Comparison of ENCODE assay signal across 27 cellular contexts in genomic region chr5:136309376-136309775, GRCh38. TPM values are rescaled to one million over a fixed set of nuclear protein-coding genes. Genes with fewer than 3 reads are reported as not detected.
"Had no signal": no experiment of that assay in that cellular context is flagged by ENCODE, and none has a peak within 500 bp of the region (broad histone marks: within the 10 kb centered on the region; RNA-seq: fewer than 3 reads in every experiment).

No MANE protein-coding gene starts in this region.

- H3K4me3 Mint-ChIP-seq: activated CD8-positive, alpha-beta T cell treated with anti-CD3 and anti-CD28 coated beads for 36 hours; activated naive CD4-positive, alpha-beta T cell treated with anti-CD3 and anti-CD28 coated beads, Interleukin-2, amount 10 ng/mL, durations not matched to agents 7 days and 5 days; activated naive CD8-positive, alpha-beta T cell treated with anti-CD3 and anti-CD28 coated beads for 36 hours; activated T-cell treated with anti-CD3 and anti-CD28 coated beads, Interleukin-2, amount 50 U/mL, for 72 hours; T-helper 2 cell treated with Interferon-gamma antibody and Interleukin-4, amounts not matched to agents 5 μg/mL and 100 μg/mL, for 36 hours had no signal

- H3K4me3 ChIP-seq: body of pancreas, MG63, SJSA1 had no signal

- H3K27me3 Mint-ChIP-seq: activated naive CD4-positive, alpha-beta T cell treated with anti-CD3 and anti-CD28 coated beads, Interleukin-2, amount 10 ng/mL, durations not matched to agents 7 days and 5 days; activated naive CD8-positive, alpha-beta T cell treated with anti-CD3 and anti-CD28 coated beads for 36 hours had no signal

- ATAC-seq: activated CD4-positive, CD25-positive, alpha-beta regulatory T cell treated with anti-CD3 and anti-CD28 coated beads, Interleukin-2, amount 50 U/mL, for 24 hours; activated CD8-positive, alpha-beta T cell treated with anti-CD3 and anti-CD28 coated beads for 36 hours; activated T-cell treated with anti-CD3 and anti-CD28 coated beads, Interleukin-2, amount 50 U/mL, for 72 hours; body of pancreas had no signal

- H3K4me1 ChIP-seq: SJSA1 had no signal

- H3K9me3 ChIP-seq: body of pancreas, MG63, SJSA1 had no signal

- DNase-seq: activated CD4-positive, alpha-beta T cell treated with anti-CD3 and anti-CD28 coated beads for 4 hours; activated CD8-positive, alpha-beta memory T cell treated with anti-CD3 and anti-CD28 coated beads, Interleukin-2, amount 50 U/mL, for 4 hours; activated CD8-positive, alpha-beta T cell treated with anti-CD3 and anti-CD28 coated beads for 36 hours; activated gamma-delta T cell treated with Interleukin-2 at 50 U/mL for 16 hours; activated naive CD4-positive, alpha-beta T cell treated with anti-CD3 and anti-CD28 coated beads, Interleukin-2, amount 10 ng/mL, durations not matched to agents 7 days and 5 days; activated naive CD8-positive, alpha-beta T cell treated with anti-CD3 and anti-CD28 coated beads for 36 hours; activated T-cell treated with anti-CD3 and anti-CD28 coated beads, Interleukin-2, amount 50 U/mL, for 72 hours; anterior cingulate cortex; body of pancreas; KG1; MG63; NCI-H1092 treated with DMSO at 0.1 percent for 48 hours; NCI-H1417 treated with DMSO at 0.1 percent for 48 hours; NCI-H1694; NCI-H2029; NCI-H2107; NCI-H510A treated with DMSO at 0.1 percent for 48 hours; NCI-H69; SHP77; SW 1271 had no signal

- H3K27me3 ChIP-seq: body of pancreas had no signal

- H3K9me3 Mint-ChIP-seq: activated CD8-positive, alpha-beta T cell treated with anti-CD3 and anti-CD28 coated beads for 36 hours; activated naive CD4-positive, alpha-beta T cell treated with anti-CD3 and anti-CD28 coated beads, Interleukin-2, amount 10 ng/mL, durations not matched to agents 7 days and 5 days; activated naive CD8-positive, alpha-beta T cell treated with anti-CD3 and anti-CD28 coated beads for 36 hours; activated T-helper 2 cell treated with anti-CD3 and anti-CD28 coated beads, Interferon-gamma antibody, Interleukin-2, Interleukin-4, amounts not matched to agents 10 μg/mL and 5 μg/mL and 100 μg/mL, durations not matched to agents 14 hours and 24 hours and 36 hours; T-helper 2 cell treated with Interferon-gamma antibody and Interleukin-4, amounts not matched to agents 5 μg/mL and 100 μg/mL, for 36 hours had no signal

- H3K27ac ChIP-seq: body of pancreas, SJSA1 had no signal

- H3K4me1 Mint-ChIP-seq: activated naive CD4-positive, alpha-beta T cell treated with anti-CD3 and anti-CD28 coated beads, Interleukin-2, amount 10 ng/mL, durations not matched to agents 7 days and 5 days; activated naive CD8-positive, alpha-beta T cell treated with anti-CD3 and anti-CD28 coated beads for 36 hours had no signal

- H3K27ac Mint-ChIP-seq: activated CD8-positive, alpha-beta T cell treated with anti-CD3 and anti-CD28 coated beads for 36 hours; activated naive CD4-positive, alpha-beta T cell treated with anti-CD3 and anti-CD28 coated beads, Interleukin-2, amount 10 ng/mL, durations not matched to agents 7 days and 5 days; activated naive CD8-positive, alpha-beta T cell treated with anti-CD3 and anti-CD28 coated beads for 36 hours; activated T-cell treated with anti-CD3 and anti-CD28 coated beads, Interleukin-2, amount 50 U/mL, for 72 hours; activated T-helper 2 cell treated with anti-CD3 and anti-CD28 coated beads, Interferon-gamma antibody, Interleukin-2, Interleukin-4, amounts not matched to agents 10 μg/mL and 5 μg/mL and 100 μg/mL, durations not matched to agents 14 hours and 24 hours and 36 hours; T-helper 2 cell treated with Interferon-gamma antibody and Interleukin-4, amounts not matched to agents 5 μg/mL and 100 μg/mL, for 36 hours had no signal

- H3K36me3 Mint-ChIP-seq: activated naive CD4-positive, alpha-beta T cell treated with anti-CD3 and anti-CD28 coated beads, Interleukin-2, amount 10 ng/mL, durations not matched to agents 7 days and 5 days; activated naive CD8-positive, alpha-beta T cell treated with anti-CD3 and anti-CD28 coated beads for 36 hours had no signal

- H3K36me3 ChIP-seq: MG63, SJSA1 had no signal

RNA-seq across cellular contexts. Expression of gene TRPC7, which starts 56.0 kb away (rescaled TPM):
- total RNA-seq: activated CD8-positive, alpha-beta T cell treated with anti-CD3 and anti-CD28 coated beads for 36 hours; activated naive CD8-positive, alpha-beta T cell treated with anti-CD3 and anti-CD28 coated beads for 36 hours; activated T-cell treated with anti-CD3 and anti-CD28 coated beads, Interleukin-2, amount 50 U/mL, for 72 hours; activated T-helper 2 cell treated with anti-CD3 and anti-CD28 coated beads, Interferon-gamma antibody, Interleukin-2, Interleukin-4, amounts not matched to agents 10 μg/mL and 5 μg/mL and 100 μg/mL, durations not matched to agents 14 hours and 24 hours and 36 hours; body of pancreas; LHCN-M2; SJSA1; T-helper 1 cell treated with Interleukin-12 subunit alpha and Interleukin-12 subunit beta and Interleukin-4 antibody, amounts not matched to agents 30 ng/mL and 1 ng/mL, for 36 hours had no signal
- polyA plus RNA-seq: adipose tissue had no signal
